In the genomic region with DNA sequence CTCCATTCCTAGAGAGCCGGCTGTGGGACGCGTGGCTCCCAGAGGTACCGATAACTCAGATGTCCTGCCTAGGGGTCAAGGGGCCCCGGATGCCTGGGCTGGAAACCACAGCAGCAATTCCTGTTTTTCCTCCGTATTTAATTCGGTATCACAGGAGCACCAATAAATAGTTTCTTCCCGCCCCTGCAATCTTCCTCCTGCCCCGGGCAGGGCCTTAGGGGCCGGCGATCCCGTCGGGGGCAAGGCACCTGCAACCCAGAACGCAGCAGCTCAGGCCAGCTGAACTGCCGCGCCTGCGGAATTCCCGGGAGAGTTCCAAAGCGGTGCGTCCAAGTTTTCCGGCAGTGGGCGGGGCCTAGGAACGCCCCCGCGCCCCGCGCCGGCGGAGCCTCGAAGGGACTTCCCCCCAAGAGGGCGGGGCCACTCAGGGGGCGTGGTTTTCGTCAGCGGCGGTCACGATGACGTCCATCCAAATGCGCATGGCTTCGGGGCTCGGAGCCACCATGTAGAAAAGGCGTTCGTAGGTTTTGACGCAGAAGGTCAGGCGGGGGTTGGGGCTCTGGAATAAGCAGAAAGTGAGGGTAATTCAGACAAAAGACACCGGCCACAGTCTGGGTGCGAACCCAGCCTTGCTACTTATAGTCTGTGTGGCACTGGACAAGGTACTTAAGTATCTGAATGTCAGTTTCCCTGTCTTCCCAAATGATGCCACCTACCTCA, we compare ENCODE assay signal across 8 cellular contexts. TPM values are rescaled to one million over a fixed set of nuclear protein-coding genes. Genes with fewer than 3 reads are reported as not detected.
DNase-seq lines count a peak whose midpoint lies in the region; ATAC-seq and TF ChIP-seq lines count a peak whose summit lies in the region.

No MANE protein-coding gene starts in this region.

- H3K36me3 Mint-ChIP-seq in natural killer cell treated with Interleukin-12 subunit alpha and Interleukin-12 subunit beta and Interleukin-15 and Interleukin-18, amount 100 ng/mL, for 72 hours = no peaks in the 10 kb centered on the region
- peaks cover 8% of the 10 kb centered on the region for H3K36me3 Mint-ChIP-seq in stimulated activated memory B cell treated with anti-CD40 and anti-IgM and Interleukin-4, amounts not matched to agents 10 μg/mL and 1 μg/mL and 100 μg/mL, for 72 hours

- TF ChIP-seq CTCF in HL-60 (IDR thresholded peaks at IDR 0.05; ENCODE audit: insufficient read depth, low read length) (no peak), RWPE1 (conservative IDR thresholded peaks at IDR 0.05; ENCODE audit: low read depth) (no peak)

- DNase-seq in HL-60 (ENCODE audit: low read depth in 1 of 2, low spot score in 1 of 2) = peak; percentile 75
- peak; percentile 97 for DNase-seq in RWPE1 (ENCODE audit: low spot score)
- peak; percentile 89 for DNase-seq in activated gamma-delta T cell treated with Interleukin-2 at 50 U/mL for 16 hours
- peak; percentile 81 for DNase-seq in fibroblast of the conjunctiva (ENCODE audit: low read depth)
- DNase-seq in natural killer cell treated with Interleukin-12 subunit alpha and Interleukin-12 subunit beta and Interleukin-15 and Interleukin-18, amount 100 ng/mL, for 72 hours (ENCODE audit: low spot score) = peak; percentile 92

- peak overlapping the region; percentile 84 for H3K4me3 Mint-ChIP-seq in natural killer cell treated with Interleukin-12 subunit alpha and Interleukin-12 subunit beta and Interleukin-15 and Interleukin-18, amount 100 ng/mL, for 72 hours
- H3K4me3 Mint-ChIP-seq in stimulated activated memory B cell treated with anti-CD40 and anti-IgM and Interleukin-4, amounts not matched to agents 10 μg/mL and 1 μg/mL and 100 μg/mL, for 72 hours = peak overlapping the region; percentile 80

- CTCF ChIA-PET in RWPE1 (lab: Yijun Ruan, JAX) = no interaction called here

- peaks cover 14 to 16% of the 10 kb centered on the region in 2 donors for H3K4me1 Mint-ChIP-seq in natural killer cell treated with Interleukin-12 subunit alpha and Interleukin-12 subunit beta and Interleukin-15 and Interleukin-18, amount 100 ng/mL, for 72 hours (ENCODE audit: low read depth in 2 of 2)
- H3K4me1 Mint-ChIP-seq in stimulated activated memory B cell treated with anti-CD40 and anti-IgM and Interleukin-4, amounts not matched to agents 10 μg/mL and 1 μg/mL and 100 μg/mL, for 72 hours = peaks cover 7% of the 10 kb centered on the region

- peak overlapping the region; percentile 75 to 93 for H3K27ac Mint-ChIP-seq in natural killer cell treated with Interleukin-12 subunit alpha and Interleukin-12 subunit beta and Interleukin-15 and Interleukin-18, amount 100 ng/mL, for 72 hours
- peak overlapping the region; percentile 81 for H3K27ac Mint-ChIP-seq in stimulated activated memory B cell treated with anti-CD40 and anti-IgM and Interleukin-4, amounts not matched to agents 10 μg/mL and 1 μg/mL and 100 μg/mL, for 72 hours

- H3K27me3 Mint-ChIP-seq in natural killer cell treated with Interleukin-12 subunit alpha and Interleukin-12 subunit beta and Interleukin-15 and Interleukin-18, amount 100 ng/mL, for 72 hours = no peaks in the 10 kb centered on the region
- no peaks in the 10 kb centered on the region for H3K27me3 Mint-ChIP-seq in stimulated activated memory B cell treated with anti-CD40 and anti-IgM and Interleukin-4, amounts not matched to agents 10 μg/mL and 1 μg/mL and 100 μg/mL, for 72 hours

- no peak overlapping the region for H3K27ac ChIP-seq in HL-60 (replicated peaks)
- peak overlapping the region; percentile 74 for H3K27ac ChIP-seq in RWPE1

- POLR2A ChIA-PET in RWPE1 (lab: Yijun Ruan, JAX; ENCODE audit: low non-redundant PET) = interaction anchor here (0.7 kb wide), 1 partner anchor 29 kb away, joined by 3 read pairs; no protein-coding TSS in a partner anchor

- no peaks in the 10 kb centered on the region for H3K27me3 ChIP-seq in HL-60 (ENCODE audit: insufficient read depth, poor library complexity, severe bottlenecking)

- H3K4me3 ChIP-seq in HL-60 (replicated peaks; ENCODE audit: insufficient read depth, low read length) = peak overlapping the region; percentile 27

- H3K9me3 Mint-ChIP-seq in natural killer cell treated with Interleukin-12 subunit alpha and Interleukin-12 subunit beta and Interleukin-15 and Interleukin-18, amount 100 ng/mL, for 72 hours = peaks cover 3% of the 10 kb centered on the region
- no peaks in the 10 kb centered on the region for H3K9me3 Mint-ChIP-seq in stimulated activated memory B cell treated with anti-CD40 and anti-IgM and Interleukin-4, amounts not matched to agents 10 μg/mL and 1 μg/mL and 100 μg/mL, for 72 hours

- ATAC-seq in GM18517 (IDR thresholded peaks at IDR 0.05; ENCODE audit: unreplicated experiment) (peak; percentile 53), GM21528 (IDR thresholded peaks at IDR 0.05; ENCODE audit: low FRiP score, unreplicated experiment) (no peak)
- ATAC-seq in natural killer cell treated with Interleukin-12 subunit alpha and Interleukin-12 subunit beta and Interleukin-15 and Interleukin-18, amount 100 ng/mL, for 72 hours = peak; percentile 92 to 94
- ATAC-seq in stimulated activated memory B cell treated with anti-CD40 and anti-IgM and Interleukin-4, amounts not matched to agents 10 μg/mL and 1 μg/mL and 100 μg/mL, for 72 hours = peak; percentile 88

RNA-seq across cellular contexts. Expression of a gene that starts 9.7 kb away (rescaled TPM):
- not detected for total RNA-seq in natural killer cell treated with Interleukin-12 subunit alpha and Interleukin-12 subunit beta and Interleukin-15 and Interleukin-18, amount 100 ng/mL, for 72 hours

RNA-seq across cellular contexts. Expression of a gene that starts 29.4 kb away (rescaled TPM):
- total RNA-seq in natural killer cell treated with Interleukin-12 subunit alpha and Interleukin-12 subunit beta and Interleukin-15 and Interleukin-18, amount 100 ng/mL, for 72 hours = 10 to 100 TPM; 10.5 to 18.7 TPM

RNA-seq across cellular contexts. Expression of a gene that starts 51.9 kb away (rescaled TPM):
- total RNA-seq in natural killer cell treated with Interleukin-12 subunit alpha and Interleukin-12 subunit beta and Interleukin-15 and Interleukin-18, amount 100 ng/mL, for 72 hours = 10 to 100 TPM; 41.7 to 70.4 TPM

RNA-seq across cellular contexts. Expression of a gene that starts 57.8 kb away (rescaled TPM):
- total RNA-seq in natural killer cell treated with Interleukin-12 subunit alpha and Interleukin-12 subunit beta and Interleukin-15 and Interleukin-18, amount 100 ng/mL, for 72 hours = 1 to 10 TPM; 1.4 to 1.9 TPM
